In genomic region chr3:143001034-143001368, GRCh38 we compare ENCODE assay signal across 8 cellular contexts. TPM values are rescaled to one million over a fixed set of nuclear protein-coding genes. Genes with fewer than 3 reads are reported as not detected.
DNase-seq lines count a peak whose midpoint lies in the region; ATAC-seq and TF ChIP-seq lines count a peak whose summit lies in the region.

No MANE protein-coding gene starts in this region.

- TF ChIP-seq POLR2A in GM18505 (IDR thresholded peaks at IDR 0.05; ENCODE audit: borderline replicate concordance, extremely low read depth, insufficient read depth, insufficient read length): no peak

- DNase-seq in activated naive CD8-positive, alpha-beta T cell treated with anti-CD3 and anti-CD28 coated beads, Interleukin-2, amount 10 ng/mL, durations not matched to agents 7 days and 5 days: no peak
- DNase-seq in NCI-H446 (lab: John Stamatoyannopoulos, UW) (no peak), NCI-H2196 (lab: John Stamatoyannopoulos, UW; ENCODE audit: unreplicated experiment) (no peak)

- POLR2A ChIA-PET in activated naive CD8-positive, alpha-beta T cell treated with anti-CD3 and anti-CD28 coated beads, Interleukin-2, amount 10 ng/mL, durations not matched to agents 7 days and 5 days (lab: Charles Lee): interaction anchor here (0.5 to 3.1 kb wide), 9 partner anchors 10 to 1263 kb away, joined by 3 to 24 read pairs (median 6); partner anchors contain the start of genes ATR, DIPK2A, RNF7 and XRN1

- H3K9me3 Mint-ChIP-seq in activated naive CD8-positive, alpha-beta T cell treated with anti-CD3 and anti-CD28 coated beads, Interleukin-2, amount 10 ng/mL, durations not matched to agents 7 days and 5 days: no peaks in the 10 kb centered on the region
- H3K9me3 Mint-ChIP-seq in stimulated activated memory B cell treated with anti-CD40 and anti-IgM and Interleukin-4, amounts not matched to agents 10 μg/mL and 1 μg/mL and 100 μg/mL, for 72 hours: no peaks in the 10 kb centered on the region

- H3K4me3 ChIP-seq in KMS-11 (IDR thresholded peaks at IDR 0.05; ENCODE audit: insufficient read depth, low read depth, low read length): peak overlapping the region; percentile 86
- peak overlapping the region; percentile 85 for H3K4me3 ChIP-seq in iPS-18a (ENCODE audit: low read length)

- H2AFZ ChIP-seq in KMS-11 (ENCODE audit: low read depth): peak overlapping the region; percentile 81

- H3K36me3 Mint-ChIP-seq in activated naive CD8-positive, alpha-beta T cell treated with anti-CD3 and anti-CD28 coated beads, Interleukin-2, amount 10 ng/mL, durations not matched to agents 7 days and 5 days: peaks cover 3% of the 10 kb centered on the region
- H3K36me3 Mint-ChIP-seq in stimulated activated memory B cell treated with anti-CD40 and anti-IgM and Interleukin-4, amounts not matched to agents 10 μg/mL and 1 μg/mL and 100 μg/mL, for 72 hours: no peaks in the 10 kb centered on the region

- H3K27ac ChIP-seq in KMS-11 (peak overlapping the region; percentile 89), iPS-18a (ENCODE audit: low read length) (peak overlapping the region; percentile 88)

- peaks cover 16% of the 10 kb centered on the region for H3K4me1 Mint-ChIP-seq in activated naive CD8-positive, alpha-beta T cell treated with anti-CD3 and anti-CD28 coated beads, Interleukin-2, amount 10 ng/mL, durations not matched to agents 7 days and 5 days
- H3K4me1 Mint-ChIP-seq in stimulated activated memory B cell treated with anti-CD40 and anti-IgM and Interleukin-4, amounts not matched to agents 10 μg/mL and 1 μg/mL and 100 μg/mL, for 72 hours: peaks cover 46% of the 10 kb centered on the region

- ATAC-seq in GM18505 (IDR thresholded peaks at IDR 0.05; ENCODE audit: unreplicated experiment) (peak; percentile 54), GM21723 (IDR thresholded peaks at IDR 0.05; ENCODE audit: unreplicated experiment) (peak; percentile 73)
- peak; percentile 79 for ATAC-seq in activated naive CD8-positive, alpha-beta T cell treated with anti-CD3 and anti-CD28 coated beads, Interleukin-2, amount 10 ng/mL, durations not matched to agents 7 days and 5 days (ENCODE audit: low read depth)
- peak; percentile 88 for ATAC-seq in stimulated activated memory B cell treated with anti-CD40 and anti-IgM and Interleukin-4, amounts not matched to agents 10 μg/mL and 1 μg/mL and 100 μg/mL, for 72 hours

- H3K9ac ChIP-seq in KMS-11 (peak overlapping the region; percentile 97), iPS-18a (ENCODE audit: low read length) (peak overlapping the region; percentile 97)

- H3K27me3 Mint-ChIP-seq in activated naive CD8-positive, alpha-beta T cell treated with anti-CD3 and anti-CD28 coated beads, Interleukin-2, amount 10 ng/mL, durations not matched to agents 7 days and 5 days: peaks cover 2% of the 10 kb centered on the region
- H3K27me3 Mint-ChIP-seq in stimulated activated memory B cell treated with anti-CD40 and anti-IgM and Interleukin-4, amounts not matched to agents 10 μg/mL and 1 μg/mL and 100 μg/mL, for 72 hours: no peaks in the 10 kb centered on the region

- peak overlapping the region; percentile 88 for H3K4me2 ChIP-seq in KMS-11

- peaks cover 15% of the 10 kb centered on the region for H4K20me1 ChIP-seq in KMS-11 (ENCODE audit: insufficient read depth)

- H3K36me3 ChIP-seq in KMS-11 (ENCODE audit: insufficient read depth) (no peaks in the 10 kb centered on the region), iPS-18a (ENCODE audit: control insufficient read depth, low read depth, low read length) (no peaks in the 10 kb centered on the region)

- no peaks in the 10 kb centered on the region for H3K9me3 ChIP-seq in iPS-18a (ENCODE audit: control insufficient read depth, low read depth, low read length)

- peak overlapping the region; percentile 99 for H3K27ac Mint-ChIP-seq in activated naive CD8-positive, alpha-beta T cell treated with anti-CD3 and anti-CD28 coated beads, Interleukin-2, amount 10 ng/mL, durations not matched to agents 7 days and 5 days
- H3K27ac Mint-ChIP-seq in stimulated activated memory B cell treated with anti-CD40 and anti-IgM and Interleukin-4, amounts not matched to agents 10 μg/mL and 1 μg/mL and 100 μg/mL, for 72 hours: peak overlapping the region; percentile 97

- H3K4me3 Mint-ChIP-seq in activated naive CD8-positive, alpha-beta T cell treated with anti-CD3 and anti-CD28 coated beads, Interleukin-2, amount 10 ng/mL, durations not matched to agents 7 days and 5 days: peak overlapping the region; percentile 91
- peak overlapping the region; percentile 98 for H3K4me3 Mint-ChIP-seq in stimulated activated memory B cell treated with anti-CD40 and anti-IgM and Interleukin-4, amounts not matched to agents 10 μg/mL and 1 μg/mL and 100 μg/mL, for 72 hours

- H3K27me3 ChIP-seq in KMS-11 (ENCODE audit: insufficient read depth, low read depth) (no peaks in the 10 kb centered on the region), iPS-18a (ENCODE audit: control insufficient read depth, insufficient read depth, low read length) (no peaks in the 10 kb centered on the region)

- H3K4me1 ChIP-seq in KMS-11 (ENCODE audit: low read depth, poor library complexity, severe bottlenecking) (peaks cover 36% of the 10 kb centered on the region), iPS-18a (ENCODE audit: control insufficient read depth, low read depth, low read length) (peaks cover 10% of the 10 kb centered on the region)

- H3K79me2 ChIP-seq in KMS-11 (ENCODE audit: insufficient read depth, low read depth): peaks cover 46% of the 10 kb centered on the region

- TF ChIP-seq CTCF in KMS-11 (conservative IDR thresholded peaks at IDR 0.05; ENCODE audit: low read depth, low read length): no peak

RNA-seq across cellular contexts. Expression of gene U2SURP, which starts 0.4 kb away (rescaled TPM):
- 100 to 1,000 TPM; 134 to 147 TPM for total RNA-seq in activated naive CD8-positive, alpha-beta T cell treated with anti-CD3 and anti-CD28 coated beads, Interleukin-2, amount 10 ng/mL, durations not matched to agents 7 days and 5 days

RNA-seq across cellular contexts. Expression of gene PAQR9, which starts 37.5 kb away (rescaled TPM):
- not detected for total RNA-seq in activated naive CD8-positive, alpha-beta T cell treated with anti-CD3 and anti-CD28 coated beads, Interleukin-2, amount 10 ng/mL, durations not matched to agents 7 days and 5 days
